1 cellular context compared by ENCODE assay signal in the genomic region with DNA sequence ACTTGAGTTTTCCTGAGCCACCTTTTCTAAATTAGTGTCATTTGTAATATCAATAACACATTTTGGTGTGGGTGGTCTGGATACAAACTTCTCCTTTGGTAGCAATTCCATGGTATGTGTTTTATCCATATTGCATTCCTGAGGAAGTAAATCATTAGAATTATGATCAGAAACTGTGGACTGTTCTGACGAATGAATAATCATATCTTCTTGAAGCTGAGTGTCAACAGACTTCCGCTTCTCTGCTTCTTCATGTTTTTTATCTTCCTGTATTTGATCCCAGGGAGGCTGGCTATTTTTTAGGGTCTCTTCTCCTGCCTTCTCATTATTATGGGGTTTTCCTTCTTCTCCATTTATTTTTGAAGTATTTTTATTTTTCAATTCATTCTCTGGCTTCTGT.
TF ChIP-seq lines count a peak whose summit lies in the region.

No MANE protein-coding gene starts in this region.

TF ChIP-seq in GM12878, 131 proteins besides CTCF, POLR2A, EP300 and RAD21 (continued from another document):
- TF ChIP-seq E2F4 (IDR thresholded peaks at IDR 0.05; ENCODE audit: low read depth, low read length) (no peak), JUND (IDR thresholded peaks at IDR 0.05; ENCODE audit: low read depth, low read length) (no peak), GABPA (IDR thresholded peaks at IDR 0.05; ENCODE audit: low read depth) (no peak), HDAC2 (IDR thresholded peaks at IDR 0.05) (no peak), TCF7 (IDR thresholded peaks at IDR 0.05; ENCODE audit: borderline replicate concordance) (no peak), CEBPB (IDR thresholded peaks at IDR 0.05; ENCODE audit: borderline replicate concordance in 1 of 2, low read depth in 2 of 2, low read length in 2 of 2) (no peak), CHD2 (IDR thresholded peaks at IDR 0.05; ENCODE audit: borderline replicate concordance, low read depth, low read length) (no peak), TCF12 (IDR thresholded peaks at IDR 0.05; ENCODE audit: low read depth, low read length) (no peak), TBL1XR1 (IDR thresholded peaks at IDR 0.05; ENCODE audit: low read depth, low read length) (no peak), POLR2AphosphoS2 (IDR thresholded peaks at IDR 0.05; ENCODE audit: low read depth, low read length) (no peak), BACH1 (IDR thresholded peaks at IDR 0.05; ENCODE audit: borderline replicate concordance) (no peak), CHD4 (IDR thresholded peaks at IDR 0.05) (no peak), STAT3 (IDR thresholded peaks at IDR 0.05; ENCODE audit: low read depth, low read length) (no peak)
- TF ChIP-seq, protein P1, sequence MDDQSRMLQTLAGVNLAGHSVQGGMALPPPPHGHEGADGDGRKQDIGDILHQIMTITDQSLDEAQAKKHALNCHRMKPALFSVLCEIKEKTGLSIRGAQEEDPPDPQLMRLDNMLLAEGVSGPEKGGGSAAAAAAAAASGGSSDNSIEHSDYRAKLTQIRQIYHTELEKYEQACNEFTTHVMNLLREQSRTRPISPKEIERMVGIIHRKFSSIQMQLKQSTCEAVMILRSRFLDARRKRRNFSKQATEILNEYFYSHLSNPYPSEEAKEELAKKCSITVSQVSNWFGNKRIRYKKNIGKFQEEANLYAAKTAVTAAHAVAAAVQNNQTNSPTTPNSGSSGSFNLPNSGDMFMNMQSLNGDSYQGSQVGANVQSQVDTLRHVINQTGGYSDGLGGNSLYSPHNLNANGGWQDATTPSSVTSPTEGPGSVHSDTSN (IDR thresholded peaks at IDR 0.05; ENCODE audit: insufficient replicate concordance, low read depth, low read length) = no peak
- TF ChIP-seq, protein P2, sequence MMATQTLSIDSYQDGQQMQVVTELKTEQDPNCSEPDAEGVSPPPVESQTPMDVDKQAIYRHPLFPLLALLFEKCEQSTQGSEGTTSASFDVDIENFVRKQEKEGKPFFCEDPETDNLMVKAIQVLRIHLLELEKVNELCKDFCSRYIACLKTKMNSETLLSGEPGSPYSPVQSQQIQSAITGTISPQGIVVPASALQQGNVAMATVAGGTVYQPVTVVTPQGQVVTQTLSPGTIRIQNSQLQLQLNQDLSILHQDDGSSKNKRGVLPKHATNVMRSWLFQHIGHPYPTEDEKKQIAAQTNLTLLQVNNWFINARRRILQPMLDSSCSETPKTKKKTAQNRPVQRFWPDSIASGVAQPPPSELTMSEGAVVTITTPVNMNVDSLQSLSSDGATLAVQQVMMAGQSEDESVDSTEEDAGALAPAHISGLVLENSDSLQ (IDR thresholded peaks at IDR 0.05) = no peak
